Comparison of ENCODE assay signal across 9 cellular contexts in genomic region chr2:156430978-156431358, GRCh38. TPM values are rescaled to one million over a fixed set of nuclear protein-coding genes. Genes with fewer than 3 reads are reported as not detected.
DNase-seq lines count a peak whose midpoint lies in the region; ATAC-seq, FAIRE-seq and TF ChIP-seq lines count a peak whose summit lies in the region.
"Had no signal": no experiment of that assay in that cellular context is flagged by ENCODE, and none has a peak within 500 bp of the region (broad histone marks: within the 10 kb centered on the region; RNA-seq: fewer than 3 reads in every experiment).

No MANE protein-coding gene starts in this region.

- ATAC-seq in activated CD8-positive, alpha-beta T cell treated with anti-CD3 and anti-CD28 coated beads for 36 hours = peak; percentile 20
- no peak for ATAC-seq in activated CD8-positive, alpha-beta T cell treated with anti-CD3 and anti-CD28 coated beads, Interleukin-2, amount 10 ng/mL, durations not matched to agents 7 days and 5 days
- peak; percentile 62 for ATAC-seq in HG02852 (IDR thresholded peaks at IDR 0.05; ENCODE audit: unreplicated experiment)

- H2AFZ ChIP-seq in endothelial cell of umbilical vein (ENCODE audit: low read depth, low read length) = peak overlapping the region; percentile 9

- H3K4me3 ChIP-seq in endothelial cell of umbilical vein (replicated peaks in 1 of 3; ENCODE audit: insufficient read depth in 1 of 3, low read depth in 1 of 3, low read length in 3 of 3) (no peak overlapping the region), tibial artery (no peak overlapping the region), right atrium auricular region (no peak overlapping the region)
- H3K4me3 ChIP-seq: BLaER1 had no signal

- H3K9me1 ChIP-seq in endothelial cell of umbilical vein (replicated peaks; ENCODE audit: control insufficient read depth, extremely low read depth, insufficient read depth, low read length) = no peaks in the 10 kb centered on the region

- intact Hi-C loops in activated CD8-positive, alpha-beta T cell treated with anti-CD3 and anti-CD28 coated beads for 36 hours (cut with micrococcal nuclease) = loop anchor here (10.0 kb wide), 1 partner anchor 154 kb away; no protein-coding TSS in a partner anchor
- intact Hi-C loops in endothelial cell of umbilical vein (cut with micrococcal nuclease) (no loop called here), tibial artery (cut with DNase I; ENCODE audit: low total_unique reads) (no loop called here)

- no peak overlapping the region for H3K9ac ChIP-seq in endothelial cell of umbilical vein (replicated peaks; ENCODE audit: extremely low read depth, insufficient read depth, low read length)
- H3K9ac ChIP-seq: BLaER1 had no signal

- CTCF ChIA-PET in activated CD8-positive, alpha-beta T cell treated with anti-CD3 and anti-CD28 coated beads for 36 hours (lab: Charles Lee) = interaction anchor here (1.6 kb wide), 1 partner anchor 96 kb away, joined by 5 read pairs; no protein-coding TSS in a partner anchor
- CTCF ChIA-PET in activated CD8-positive, alpha-beta T cell treated with anti-CD3 and anti-CD28 coated beads, Interleukin-2, amount 10 ng/mL, durations not matched to agents 7 days and 5 days (lab: Charles Lee) = interaction anchor here (1.3 to 1.4 kb wide), 2 partner anchors 8 to 96 kb away, joined by 4 to 5 read pairs; no protein-coding TSS in a partner anchor
- CTCF ChIA-PET in endothelial cell of umbilical vein (lab: Charles Lee) = interaction anchor here (0.9 kb wide), 1 partner anchor 17 kb away, joined by 3 read pairs; no protein-coding TSS in a partner anchor

- TF ChIP-seq CTCF in activated CD8-positive, alpha-beta T cell treated with anti-CD3 and anti-CD28 coated beads for 36 hours (IDR thresholded peaks at IDR 0.05) = no peak
- TF ChIP-seq CTCF in endothelial cell of umbilical vein (IDR thresholded peaks at IDR 0.05; ENCODE audit: extremely low read depth in 1 of 2, insufficient read depth in 1 of 2, low read depth in 1 of 2, low read length in 2 of 2) = no peak
- TF ChIP-seq CTCF in tibial artery (IDR thresholded peaks at IDR 0.05) = no peak
- TF ChIP-seq CTCF in right atrium auricular region (IDR thresholded peaks at IDR 0.05) = no peak

- dilution Hi-C loops in endothelial cell of umbilical vein (cut with MboI; ENCODE audit: extremely low pct_ligation_motif_present, low sequenced_read_pairs) = no loop called here

- no peaks in the 10 kb centered on the region for H4K20me1 ChIP-seq in endothelial cell of umbilical vein (replicated peaks; ENCODE audit: control insufficient read depth, extremely low read depth, insufficient read depth, low read length)
- H4K20me1 ChIP-seq: BLaER1 had no signal

- no peak overlapping the region for H3K4me3 Mint-ChIP-seq in activated CD8-positive, alpha-beta T cell treated with anti-CD3 and anti-CD28 coated beads for 36 hours
- H3K4me3 Mint-ChIP-seq in activated CD8-positive, alpha-beta T cell treated with anti-CD3 and anti-CD28 coated beads, Interleukin-2, amount 10 ng/mL, durations not matched to agents 7 days and 5 days = no peak overlapping the region

- H3K4me1 ChIP-seq in endothelial cell of umbilical vein (ENCODE audit: control insufficient read depth, extremely low read depth, insufficient read depth, low read length) (peaks cover 18% of the 10 kb centered on the region), tibial artery (peaks cover 0 to 48% (median 22%) of the 10 kb centered on the region in 4 donors), right atrium auricular region (peaks cover 0 to 12% of the 10 kb centered on the region in 2 donors)

- no peaks in the 10 kb centered on the region for H3K9me3 Mint-ChIP-seq in activated CD8-positive, alpha-beta T cell treated with anti-CD3 and anti-CD28 coated beads for 36 hours
- H3K9me3 Mint-ChIP-seq in activated CD8-positive, alpha-beta T cell treated with anti-CD3 and anti-CD28 coated beads, Interleukin-2, amount 10 ng/mL, durations not matched to agents 7 days and 5 days (ENCODE audit: insufficient read depth) = no peaks in the 10 kb centered on the region

- no peaks in the 10 kb centered on the region for H3K27me3 ChIP-seq in endothelial cell of umbilical vein (ENCODE audit: control insufficient read depth in 2 of 2, insufficient read depth in 2 of 2, low read length in 2 of 2)
- no peaks in the 10 kb centered on the region for H3K27me3 ChIP-seq in tibial artery
- no peaks in the 10 kb centered on the region for H3K27me3 ChIP-seq in right atrium auricular region
- H3K27me3 ChIP-seq: BLaER1 had no signal

- no peak for DNase-seq in activated CD8-positive, alpha-beta T cell treated with anti-CD3 and anti-CD28 coated beads for 36 hours
- DNase-seq in activated CD8-positive, alpha-beta T cell treated with anti-CD3 and anti-CD28 coated beads, Interleukin-2, amount 10 ng/mL, durations not matched to agents 7 days and 5 days = no peak
- DNase-seq in NCI-H460 (ENCODE audit: extremely low read depth, low read depth) (peak; percentile 85), endothelial cell of umbilical vein (ENCODE audit: low read depth, low spot score) (peak; percentile 65), tibial artery (no peak), right atrium auricular region (ENCODE audit: low spot score) (no peak)
- no peak for DNase-seq in activated CD4-positive, alpha-beta T cell treated with anti-CD3 and anti-CD28 coated beads for 1 hour

- no peak overlapping the region for H3K27ac Mint-ChIP-seq in activated CD8-positive, alpha-beta T cell treated with anti-CD3 and anti-CD28 coated beads for 36 hours
- H3K27ac Mint-ChIP-seq in activated CD8-positive, alpha-beta T cell treated with anti-CD3 and anti-CD28 coated beads, Interleukin-2, amount 10 ng/mL, durations not matched to agents 7 days and 5 days = no peak overlapping the region

- no TSS peak for BruUV-seq in endothelial cell of umbilical vein (replicated peaks; lab: Mats Ljungman, UMichigan)

- H3K36me3 ChIP-seq in endothelial cell of umbilical vein (ENCODE audit: control insufficient read depth in 2 of 2, extremely low read depth in 1 of 2, insufficient read depth in 2 of 2, low read length in 2 of 2) (no peaks in the 10 kb centered on the region), tibial artery (no peaks in the 10 kb centered on the region), right atrium auricular region (no peaks in the 10 kb centered on the region)
- H3K36me3 ChIP-seq: BLaER1 had no signal

- TF ChIP-seq POLR2A in endothelial cell of umbilical vein (IDR thresholded peaks at IDR 0.05; ENCODE audit: low read depth, low read length) = no peak

- no peaks in the 10 kb centered on the region for H3K27me3 Mint-ChIP-seq in activated CD8-positive, alpha-beta T cell treated with anti-CD3 and anti-CD28 coated beads for 36 hours
- H3K27me3 Mint-ChIP-seq in activated CD8-positive, alpha-beta T cell treated with anti-CD3 and anti-CD28 coated beads, Interleukin-2, amount 10 ng/mL, durations not matched to agents 7 days and 5 days (ENCODE audit: low read depth) = no peaks in the 10 kb centered on the region

- H3K27ac ChIP-seq in endothelial cell of umbilical vein (ENCODE audit: insufficient read depth, low read depth, low read length) (no peak overlapping the region), tibial artery (peak overlapping the region; percentile 49 to 66), right atrium auricular region (no peak overlapping the region)
- H3K27ac ChIP-seq: BLaER1 had no signal

- H3K79me2 ChIP-seq in endothelial cell of umbilical vein (ENCODE audit: control insufficient read depth, insufficient read depth, low read length) = no peaks in the 10 kb centered on the region

- FAIRE-seq in endothelial cell of umbilical vein (lab: Jason Lieb, UNC) = peak; percentile 75

- no peaks in the 10 kb centered on the region for H3K9me3 ChIP-seq in endothelial cell of umbilical vein (replicated peaks; ENCODE audit: control insufficient read depth, insufficient read depth, low read length)
- no peaks in the 10 kb centered on the region for H3K9me3 ChIP-seq in tibial artery
- H3K9me3 ChIP-seq in right atrium auricular region = no peaks in the 10 kb centered on the region
- H3K9me3 ChIP-seq: BLaER1 had no signal

- H3K4me1 Mint-ChIP-seq in activated CD8-positive, alpha-beta T cell treated with anti-CD3 and anti-CD28 coated beads for 36 hours (ENCODE audit: low read depth) = peaks cover 16% of the 10 kb centered on the region
- H3K4me1 Mint-ChIP-seq in activated CD8-positive, alpha-beta T cell treated with anti-CD3 and anti-CD28 coated beads, Interleukin-2, amount 10 ng/mL, durations not matched to agents 7 days and 5 days (ENCODE audit: low read depth) = peaks cover 18% of the 10 kb centered on the region

- H3K36me3 Mint-ChIP-seq in activated CD8-positive, alpha-beta T cell treated with anti-CD3 and anti-CD28 coated beads for 36 hours (ENCODE audit: low read depth) = no peaks in the 10 kb centered on the region
- H3K36me3 Mint-ChIP-seq in activated CD8-positive, alpha-beta T cell treated with anti-CD3 and anti-CD28 coated beads, Interleukin-2, amount 10 ng/mL, durations not matched to agents 7 days and 5 days (ENCODE audit: low read depth) = no peaks in the 10 kb centered on the region

- POLR2A ChIA-PET in activated CD8-positive, alpha-beta T cell treated with anti-CD3 and anti-CD28 coated beads for 36 hours (lab: Charles Lee) = no interaction called here
- POLR2A ChIA-PET in activated CD8-positive, alpha-beta T cell treated with anti-CD3 and anti-CD28 coated beads, Interleukin-2, amount 10 ng/mL, durations not matched to agents 7 days and 5 days (lab: Charles Lee) = no interaction called here
- POLR2A ChIA-PET in endothelial cell of umbilical vein (lab: Charles Lee) = no interaction called here

- H3K4me2 ChIP-seq in endothelial cell of umbilical vein (ENCODE audit: insufficient read depth, low read length) = no peak overlapping the region
- H3K4me2 ChIP-seq: BLaER1 had no signal

TF ChIP-seq in endothelial cell of umbilical vein, 7 proteins besides CTCF, POLR2A, EP300 and RAD21 (continues in another document):
- peak; percentile 43 for TF ChIP-seq FOS (IDR thresholded peaks at IDR 0.05; ENCODE audit: borderline replicate concordance, insufficient read depth, low read length)
- TF ChIP-seq MYC (IDR thresholded peaks at IDR 0.05; ENCODE audit: low read depth, low read length) = no peak

RNA-seq across cellular contexts. Expression of gene GPD2, which starts 5.2 kb away (rescaled TPM):
- total RNA-seq in activated CD8-positive, alpha-beta T cell treated with anti-CD3 and anti-CD28 coated beads for 36 hours = 10 to 100 TPM; 33.5 to 40.9 TPM
- 10 to 100 TPM; 13.6 to 14.7 TPM for total RNA-seq in activated CD8-positive, alpha-beta T cell treated with anti-CD3 and anti-CD28 coated beads, Interleukin-2, amount 10 ng/mL, durations not matched to agents 7 days and 5 days
- 86.5 and 92.3 TPM in 2 replicates for total RNA-seq in NCI-H460 (2014; rRNA removed; shearing (Covaris generic))
- polyA plus RNA-seq in NCI-H460 (2014; cell fraction: nucleus; rRNA removed) = 51.5 and 128 TPM in 2 replicates
- total RNA-seq in endothelial cell of umbilical vein (29.3 and 37.0 TPM in 2 replicates), right atrium auricular region (10 to 100 TPM; 14.9 to 29.1 TPM)
- polyA plus RNA-seq in endothelial cell of umbilical vein = 5.2 and 6.6 TPM in 2 replicates
- 7.1 and 7.2 TPM in 2 replicates for polyA plus RNA-seq in endothelial cell of umbilical vein (2011; cell fraction: cytosol; rRNA removed)
- 12.1 and 14.2 TPM in 2 replicates for polyA plus RNA-seq in endothelial cell of umbilical vein (2011; cell fraction: nucleus; rRNA removed)
- 19.9 and 26.6 TPM in 2 replicates for polyA plus RNA-seq in endothelial cell of umbilical vein (2012)
- polyA minus RNA-seq in endothelial cell of umbilical vein = 56.9 and 58.6 TPM in 2 replicates
- 36.3 TPM for polyA minus RNA-seq in endothelial cell of umbilical vein (2011; cell fraction: cytosol; rRNA and poly(A)+ RNA removed)
- 21.3 and 30.3 TPM in 2 replicates for polyA minus RNA-seq in endothelial cell of umbilical vein (2011; cell fraction: nucleus; rRNA and poly(A)+ RNA removed)

Comparison
In these comparisons a context has a peak if more than half of its experiments do, and no peak if none do; other contexts are left out.
1. DNase-seq: peak in NCI-H460 (single experiment) and endothelial cell of umbilical vein (single experiment); none in activated CD8-positive, alpha-beta T cell treated with anti-CD3 and anti-CD28 coated beads for 36 hours (single experiment), activated CD8-positive, alpha-beta T cell treated with anti-CD3 and anti-CD28 coated beads, Interleukin-2, amount 10 ng/mL, durations not matched to agents 7 days and 5 days (single experiment), tibial artery (0 of 2), activated CD4-positive, alpha-beta T cell treated with anti-CD3 and anti-CD28 coated beads for 1 hour (single experiment) and right atrium auricular region (single experiment).
2. H3K27ac ChIP-seq: peak in tibial artery (2 of 2); none in endothelial cell of umbilical vein (single experiment) and right atrium auricular region (0 of 2).